Comparison of ENCODE assay signal across 33 cellular contexts in genomic region chr14:74800780-74801179, GRCh38.
"Had no signal": no experiment of that assay in that cellular context is flagged by ENCODE, and none has a peak within 500 bp of the region (broad histone marks: within the 10 kb centered on the region; RNA-seq: fewer than 3 reads in every experiment).

No MANE protein-coding gene starts in this region.

- ATAC-seq: activated CD4-positive, alpha-beta T cell treated with anti-CD3 and anti-CD28 coated beads for 36 hours; activated CD4-positive, CD25-positive, alpha-beta regulatory T cell treated with anti-CD3 and anti-CD28 coated beads, Interleukin-2, amount 50 U/mL, for 24 hours; activated CD8-positive, alpha-beta memory T cell treated with anti-CD3 and anti-CD28 coated beads, Interleukin-2, amount 10 ng/mL, durations not matched to agents 7 days and 5 days; activated CD8-positive, alpha-beta T cell treated with anti-CD3 and anti-CD28 coated beads, Interleukin-2, amount 10 ng/mL, durations not matched to agents 7 days and 5 days; activated naive CD8-positive, alpha-beta T cell treated with anti-CD3 and anti-CD28 coated beads, Interleukin-2, amount 50 U/mL, for 24 hours; T-cell; WTC11 had no signal

- H3K4me3 ChIP-seq: ascending aorta, cardiac muscle cell had no signal

- H3K27ac ChIP-seq: ascending aorta, cardiac muscle cell, WERI-Rb-1 had no signal

- FAIRE-seq: bronchial epithelial cell, TTC549 had no signal

- H3K9me3 ChIP-seq: ascending aorta had no signal

- DNase-seq: activated CD4-positive, alpha-beta memory T cell treated with anti-CD3 and anti-CD28 coated beads, Interleukin-2, amount 10 ng/mL, durations not matched to agents 7 days and 5 days; activated CD4-positive, alpha-beta T cell treated with anti-CD3 and anti-CD28 coated beads for 1 hour; activated CD4-positive, alpha-beta T cell treated with anti-CD3 and anti-CD28 coated beads for 36 hours; activated CD4-positive, alpha-beta T cell treated with anti-CD3 and anti-CD28 coated beads for 48 hours; activated CD4-positive, alpha-beta T cell treated with anti-CD3 and anti-CD28 coated beads, Interleukin-2, amount 10 ng/mL, durations not matched to agents 7 days and 5 days; activated CD4-positive, alpha-beta T cell treated with anti-CD3 and anti-CD28 coated beads, Interleukin-2, amount 50 U/mL, for 48 hours; activated CD4-positive, CD25-positive, alpha-beta regulatory T cell; activated CD8-positive, alpha-beta memory T cell treated with anti-CD3 and anti-CD28 coated beads for 24 hours; activated CD8-positive, alpha-beta memory T cell treated with anti-CD3 and anti-CD28 coated beads, Interleukin-2, amount 10 ng/mL, durations not matched to agents 7 days and 5 days; activated CD8-positive, alpha-beta memory T cell treated with anti-CD3 and anti-CD28 coated beads, Interleukin-2, amount 50 U/mL, for 48 hours; activated CD8-positive, alpha-beta T cell treated with anti-CD3 and anti-CD28 coated beads, Interleukin-2, amount 10 ng/mL, durations not matched to agents 7 days and 5 days; activated effector memory CD4-positive, alpha-beta T cell treated with Interleukin-2 at 50 U/mL for 16 hours; activated gamma-delta T cell; activated naive CD4-positive, alpha-beta T cell treated with anti-CD3 and anti-CD28 coated beads, Interleukin-2, amount 10 ng/mL, durations not matched to agents 7 days and 5 days; activated naive CD4-positive, alpha-beta T cell treated with Interleukin-2 at 50 U/mL for 16 hours; activated naive CD8-positive, alpha-beta T cell treated with anti-CD3 and anti-CD28 coated beads, Interleukin-2, amount 10 ng/mL, durations not matched to agents 7 days and 5 days; activated naive CD8-positive, alpha-beta T cell treated with anti-CD3 and anti-CD28 coated beads, Interleukin-2, amount 50 U/mL, for 24 hours; activated T-cell treated with anti-CD3 and anti-CD28 coated beads, Interleukin-2, amount 50 U/mL, for 24 hours; activated T-cell treated with anti-CD3 and anti-CD28 coated beads, Interleukin-2, amount 50 U/mL, for 48 hours; amygdala; anterior cingulate cortex; caudate nucleus; cerebellar nuclear complex; T-cell; T-helper 2 cell; T-helper 9 cell; WERI-Rb-1 had no signal

- H3K27me3 ChIP-seq: ascending aorta, cardiac muscle cell had no signal

- H3K4me1 ChIP-seq: ascending aorta had no signal
